ENCODE assay signal across 13 cellular contexts in genomic region chr2:47007221-47007825, GRCh38.
DNase-seq lines count a peak whose midpoint lies in the region; ATAC-seq and TF ChIP-seq lines count a peak whose summit lies in the region.
"Had no signal": no experiment of that assay in that cellular context is flagged by ENCODE, and none has a peak within 500 bp of the region (broad histone marks: within the 10 kb centered on the region; RNA-seq: fewer than 3 reads in every experiment).

No MANE protein-coding gene starts in this region.

- H3K4me1 ChIP-seq in Peyer's patch, result peaks cover 0 to 24% (median 0%) of the 10 kb centered on the region in 4 donors

- no peaks in the 10 kb centered on the region for H3K9me3 ChIP-seq in Peyer's patch

- ATAC-seq in Right ventricle myocardium superior (ENCODE audit: poor library complexity) (peak; percentile 30), esophagus mucosa (no peak)
- ATAC-seq: activated T-cell treated with anti-CD3 and anti-CD28 coated beads, Interleukin-2, amount 50 U/mL, for 4 hours had no signal

- peak overlapping the region in 2 of 4 donors; percentile 13 to 79 for H3K27ac ChIP-seq in Peyer's patch
- H3K27ac ChIP-seq: PC-9 had no signal

- H3K36me3 ChIP-seq in Peyer's patch, result peaks cover 0 to 53% (median 0%) of the 10 kb centered on the region in 3 donors

- H3K27me3 ChIP-seq in Peyer's patch, result no peaks in the 10 kb centered on the region

- DNase-seq in COR-L47 (lab: John Stamatoyannopoulos, UW), result peak; percentile 15
- peak; percentile 68 for DNase-seq in NCI-H446 treated with DMSO at 0.1 percent for 48 hours (lab: John Stamatoyannopoulos, UW)
- DNase-seq in Right ventricle myocardium superior, result no peak
- peak in 7 of 10 donors; percentile 62 to 94 (median 71) for DNase-seq in posterior cingulate gyrus
- DNase-seq in Peyer's patch, result no peak
- no peak for DNase-seq in NCI-H146 (lab: John Stamatoyannopoulos, UW)
- DNase-seq in pons (ENCODE audit: low spot score), result no peak
- DNase-seq: activated T-cell treated with anti-CD3 and anti-CD28 coated beads, Interleukin-2, amount 50 U/mL, for 4 hours; cortex of kidney; MM.1S; PC-9; stimulated activated CD4-positive, alpha-beta T cell treated with anti-CD3 and anti-CD28 coated beads, Interleukin-1b, Interleukin-23, amount 100 ng/mL, for 48 hours had no signal

- no peak for TF ChIP-seq POLR2A in Peyer's patch (IDR thresholded peaks at IDR 0.05)

- no peak overlapping the region for H3K4me3 ChIP-seq in Peyer's patch
- H3K4me3 ChIP-seq: PC-9 had no signal

- intact Hi-C loops in Right ventricle myocardium superior (cut with DNase I) (no loop called here), posterior cingulate gyrus (cut with DNase I) (no loop called here)

- no peak for TF ChIP-seq CTCF in Peyer's patch (IDR thresholded peaks at IDR 0.05)

Comparison
In these comparisons a context has a peak if more than half of its experiments do, and no peak if none do; other contexts are left out.
1. DNase-seq: peak in COR-L47 (single experiment), NCI-H446 treated with DMSO at 0.1 percent for 48 hours (single experiment) and posterior cingulate gyrus (7 of 10); none in Right ventricle myocardium superior (single experiment), Peyer's patch (0 of 3), NCI-H146 (single experiment) and pons (single experiment).